29 cellular contexts compared by ENCODE assay signal in genomic region chr2:153818242-153818641, GRCh38. TPM values are rescaled to one million over a fixed set of nuclear protein-coding genes. Genes with fewer than 3 reads are reported as not detected.
"Had no signal": no experiment of that assay in that cellular context is flagged by ENCODE, and none has a peak within 500 bp of the region (broad histone marks: within the 10 kb centered on the region; RNA-seq: fewer than 3 reads in every experiment).

No MANE protein-coding gene starts in this region.

- H3K9ac ChIP-seq: neural progenitor cell, parathyroid adenoma had no signal

- H2AFZ ChIP-seq: neural progenitor cell, parathyroid adenoma had no signal

- H3K4me1 Mint-ChIP-seq: naive thymus-derived CD4-positive, alpha-beta T cell; natural killer cell; nephron; neural progenitor cell; stimulated activated effector memory CD8-positive, alpha-beta T cell treated with anti-CD3 and anti-CD28 coated beads, Interleukin-12 subunit alpha, Interleukin-12 subunit beta, amount 100 ng/mL, for 72 hours; stimulated activated naive B cell treated with anti-CD40 and anti-IgM and Interleukin-4, amounts not matched to agents 10 μg/mL and 1 μg/mL and 100 μg/mL, for 72 hours had no signal

- H3K79me2 ChIP-seq: parathyroid adenoma had no signal

- DNase-seq: naive thymus-derived CD4-positive, alpha-beta T cell; natural killer cell; nucleus accumbens; ovary; psoas muscle; spleen; stimulated activated CD4-positive, alpha-beta T cell treated with anti-CD3 and anti-CD28 coated beads, Interleukin-12 subunit alpha, Interleukin-12 subunit beta, amount 100 ng/mL, for 4 hours; stimulated activated CD4-positive, alpha-beta T cell treated with anti-CD3 and anti-CD28 coated beads, Interleukin-1b, Interleukin-23, amount 100 ng/mL, for 48 hours; stimulated activated CD4-positive, alpha-beta T cell treated with anti-CD3 and anti-CD28 coated beads, Interleukin-4, amount 100 ng/mL, for 1 hour; stimulated activated CD4-positive, alpha-beta T cell treated with anti-CD3 and anti-CD28 coated beads, Interleukin-4, amount 100 ng/mL, for 4 hours; stimulated activated naive B cell treated with anti-CD40 and anti-IgM and Interleukin-4, amounts not matched to agents 10 μg/mL and 1 μg/mL and 100 μg/mL, for 72 hours; stimulated activated naive CD4-positive, alpha-beta T cell treated with Interleukin-2 at 50 U/mL for 16 hours; stomach; thyroid gland; trophoblast cell; uterus had no signal

- H3K9me3 Mint-ChIP-seq: neural progenitor cell had no signal

- H3K4me1 ChIP-seq: neural progenitor cell, parathyroid adenoma, psoas muscle, right lobe of liver, spleen, stomach, thyroid gland, tibial nerve, upper lobe of left lung, uterus had no signal

- H3K9me3 ChIP-seq: neutrophil, ovary, psoas muscle, right lobe of liver, thoracic aorta, thyroid gland, upper lobe of left lung, uterus had no signal

- H3K36me3 Mint-ChIP-seq: naive thymus-derived CD4-positive, alpha-beta T cell; neural progenitor cell; stimulated activated effector memory CD8-positive, alpha-beta T cell treated with anti-CD3 and anti-CD28 coated beads, Interleukin-12 subunit alpha, Interleukin-12 subunit beta, amount 100 ng/mL, for 72 hours; stimulated activated naive B cell treated with anti-CD40 and anti-IgM and Interleukin-4, amounts not matched to agents 10 μg/mL and 1 μg/mL and 100 μg/mL, for 72 hours had no signal

- H3K4me2 ChIP-seq: neural progenitor cell, smooth muscle cell had no signal

- H3K27me3 Mint-ChIP-seq: progenitor cell of endocrine pancreas; stimulated activated naive B cell treated with anti-CD40 and anti-IgM and Interleukin-4, amounts not matched to agents 10 μg/mL and 1 μg/mL and 100 μg/mL, for 72 hours; stimulated activated naive CD8-positive, alpha-beta T cell treated with anti-CD3 and anti-CD28 coated beads, Interleukin-15, Interleukin-2, amounts not matched to agents 100 ng/mL and 50 ng/mL, for 24 hours had no signal

- H3K27me3 ChIP-seq: neural progenitor cell, neutrophil, ovary, right lobe of liver, spleen, stomach, thyroid gland, tibial nerve, upper lobe of left lung, uterus had no signal

- H3K4me3 Mint-ChIP-seq: naive thymus-derived CD4-positive, alpha-beta T cell; natural killer cell; nephron; neural progenitor cell; stimulated activated effector memory CD8-positive, alpha-beta T cell treated with anti-CD3 and anti-CD28 coated beads, Interleukin-12 subunit alpha, Interleukin-12 subunit beta, amount 100 ng/mL, for 72 hours; stimulated activated naive B cell treated with anti-CD40 and anti-IgM and Interleukin-4, amounts not matched to agents 10 μg/mL and 1 μg/mL and 100 μg/mL, for 72 hours; stimulated activated naive CD8-positive, alpha-beta T cell treated with anti-CD3 and anti-CD28 coated beads, Interleukin-15, Interleukin-2, amounts not matched to agents 100 ng/mL and 50 ng/mL, for 24 hours had no signal

- ATAC-seq: naive thymus-derived CD4-positive, alpha-beta T cell; natural killer cell; psoas muscle; stimulated activated effector memory CD8-positive, alpha-beta T cell treated with anti-CD3 and anti-CD28 coated beads, Interleukin-12 subunit alpha, Interleukin-12 subunit beta, amount 100 ng/mL, for 72 hours; stimulated activated naive B cell treated with anti-CD40 and anti-IgM and Interleukin-4, amounts not matched to agents 10 μg/mL and 1 μg/mL and 100 μg/mL, for 72 hours had no signal

- H3K4me3 ChIP-seq: neural progenitor cell, ovary, psoas muscle, right lobe of liver, skin epidermis, smooth muscle cell, spleen, stomach, thoracic aorta, thyroid gland, tibial nerve, upper lobe of left lung, uterus had no signal

- H3K27ac Mint-ChIP-seq: naive thymus-derived CD4-positive, alpha-beta T cell; natural killer cell; nephron; neural progenitor cell; progenitor cell of endocrine pancreas; stimulated activated effector memory CD8-positive, alpha-beta T cell treated with anti-CD3 and anti-CD28 coated beads, Interleukin-12 subunit alpha, Interleukin-12 subunit beta, amount 100 ng/mL, for 72 hours; stimulated activated naive B cell treated with anti-CD40 and anti-IgM and Interleukin-4, amounts not matched to agents 10 μg/mL and 1 μg/mL and 100 μg/mL, for 72 hours; stimulated activated naive CD8-positive, alpha-beta T cell treated with anti-CD3 and anti-CD28 coated beads, Interleukin-15, Interleukin-2, amounts not matched to agents 100 ng/mL and 50 ng/mL, for 24 hours had no signal

- H3K27ac ChIP-seq: neural progenitor cell, neutrophil, ovary, parathyroid adenoma, psoas muscle, right lobe of liver, skin epidermis, spleen, stomach, thoracic aorta, thyroid gland, tibial nerve, upper lobe of left lung, uterus had no signal

- H3K36me3 ChIP-seq: neural progenitor cell, neutrophil, ovary, right lobe of liver, spleen, stomach, thoracic aorta, thyroid gland, tibial nerve, upper lobe of left lung, uterus had no signal

RNA-seq across cellular contexts. Expression of gene GALNT13, which starts 53.5 kb away (rescaled TPM):
- total RNA-seq: natural killer cell, psoas muscle, right lobe of liver had no signal
- polyA plus RNA-seq: naive thymus-derived CD4-positive, alpha-beta T cell had no signal
